20 cellular contexts compared by ENCODE assay signal in the genomic region with DNA sequence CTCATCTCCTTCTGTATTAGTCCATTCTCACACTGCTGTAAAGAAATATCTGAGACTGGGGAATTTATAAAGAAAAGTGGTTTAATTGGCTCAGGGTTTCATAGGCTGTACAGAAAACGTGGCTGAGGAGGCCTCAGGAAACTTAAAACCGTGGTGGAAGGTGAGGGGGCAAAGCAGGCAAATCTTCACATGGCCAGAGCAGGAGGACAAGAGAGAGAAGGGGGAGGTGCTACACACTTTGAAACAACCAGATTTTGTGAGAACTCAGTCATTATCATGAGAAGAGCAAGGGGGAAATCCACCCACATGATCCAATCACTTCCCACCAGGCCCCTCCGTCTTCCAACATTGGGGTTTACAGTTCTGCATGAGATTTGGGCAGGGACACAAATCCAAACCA. TPM values are rescaled to one million over a fixed set of nuclear protein-coding genes. Genes with fewer than 3 reads are reported as not detected.
"Had no signal": no experiment of that assay in that cellular context is flagged by ENCODE, and none has a peak within 500 bp of the region (broad histone marks: within the 10 kb centered on the region; RNA-seq: fewer than 3 reads in every experiment).

No MANE protein-coding gene starts in this region.

- H3K27me3 ChIP-seq: stomach, upper lobe of right lung had no signal

- H3K27ac Mint-ChIP-seq: activated CD4-positive, alpha-beta memory T cell treated with anti-CD3 and anti-CD28 coated beads, Interleukin-2, amount 10 ng/mL, durations not matched to agents 7 days and 5 days; activated CD8-positive, alpha-beta memory T cell treated with anti-CD3 and anti-CD28 coated beads, Interleukin-2, amount 10 ng/mL, durations not matched to agents 7 days and 5 days; immature natural killer cell; T-helper 17 cell had no signal

- H3K9me3 ChIP-seq: mucosa of descending colon, stomach, thoracic aorta, upper lobe of right lung had no signal

- H3K36me3 Mint-ChIP-seq: activated CD8-positive, alpha-beta memory T cell treated with anti-CD3 and anti-CD28 coated beads, Interleukin-2, amount 10 ng/mL, durations not matched to agents 7 days and 5 days; immature natural killer cell; naive thymus-derived CD4-positive, alpha-beta T cell had no signal

- H3K4me1 ChIP-seq: parathyroid adenoma had no signal

- H3K9me3 Mint-ChIP-seq: activated CD4-positive, alpha-beta memory T cell treated with anti-CD3 and anti-CD28 coated beads, Interleukin-2, amount 10 ng/mL, durations not matched to agents 7 days and 5 days; naive thymus-derived CD4-positive, alpha-beta T cell had no signal

- H3K79me2 ChIP-seq: parathyroid adenoma had no signal

- ATAC-seq: activated CD4-positive, alpha-beta T cell treated with anti-CD3 and anti-CD28 coated beads for 36 hours; activated CD8-positive, alpha-beta memory T cell treated with anti-CD3 and anti-CD28 coated beads, Interleukin-2, amount 10 ng/mL, durations not matched to agents 7 days and 5 days; left ventricle myocardium superior; mucosa of descending colon; naive thymus-derived CD4-positive, alpha-beta T cell; sciatic nerve; T-helper 17 cell; upper lobe of right lung had no signal

- H3K4me3 ChIP-seq: mucosa of descending colon, smooth muscle cell, stomach, thoracic aorta, upper lobe of right lung had no signal

- H3K36me3 ChIP-seq: stomach, thoracic aorta, upper lobe of right lung had no signal

- H2AFZ ChIP-seq: parathyroid adenoma had no signal

- H3K9ac ChIP-seq: parathyroid adenoma had no signal

- H3K4me3 Mint-ChIP-seq: activated CD4-positive, alpha-beta memory T cell treated with anti-CD3 and anti-CD28 coated beads, Interleukin-2, amount 10 ng/mL, durations not matched to agents 7 days and 5 days; activated CD4-positive, alpha-beta T cell treated with anti-CD3 and anti-CD28 coated beads for 36 hours; activated CD8-positive, alpha-beta memory T cell treated with anti-CD3 and anti-CD28 coated beads, Interleukin-2, amount 10 ng/mL, durations not matched to agents 7 days and 5 days; immature natural killer cell; T-helper 17 cell had no signal

- H3K27ac ChIP-seq: parathyroid adenoma, thoracic aorta, upper lobe of right lung had no signal

- DNase-seq: activated CD4-positive, alpha-beta memory T cell treated with anti-CD3 and anti-CD28 coated beads, Interleukin-2, amount 10 ng/mL, durations not matched to agents 7 days and 5 days; activated CD4-positive, alpha-beta T cell treated with anti-CD3 and anti-CD28 coated beads for 36 hours; activated CD8-positive, alpha-beta memory T cell treated with anti-CD3 and anti-CD28 coated beads, Interleukin-2, amount 10 ng/mL, durations not matched to agents 7 days and 5 days; activated naive CD4-positive, alpha-beta T cell; erythroblast; foreskin melanocyte; immature natural killer cell; kidney glomerular epithelial cell; left ventricle myocardium superior; mesenchymal stem cell; mucosa of descending colon; naive thymus-derived CD4-positive, alpha-beta T cell; stimulated activated CD4-positive, alpha-beta T cell treated with anti-CD3 and anti-CD28 coated beads, Interleukin-4, amount 100 ng/mL, for 1 hour; stomach; T-helper 17 cell; upper lobe of right lung had no signal

RNA-seq across cellular contexts. Expression of a gene that starts 38.0 kb away (rescaled TPM):
- polyA plus RNA-seq: immature natural killer cell had no signal
